ENCODE assay signal across 18 cellular contexts in genomic region chr3:121819236-121819635, GRCh38.
"Had no signal": no experiment of that assay in that cellular context is flagged by ENCODE, and none has a peak within 500 bp of the region (broad histone marks: within the 10 kb centered on the region; RNA-seq: fewer than 3 reads in every experiment).

No MANE protein-coding gene starts in this region.

- H3K27me3 Mint-ChIP-seq: activated naive CD4-positive, alpha-beta T cell treated with anti-CD3 and anti-CD28 coated beads, Interleukin-2, amount 50 U/mL, for 24 hours had no signal

- H3K27ac ChIP-seq: ascending aorta, breast epithelium, esophagus squamous epithelium, heart right ventricle, left ventricle myocardium inferior, tibial artery had no signal

- H3K36me3 ChIP-seq: breast epithelium had no signal

- H3K4me3 ChIP-seq: ascending aorta, breast epithelium, esophagus squamous epithelium, heart right ventricle, left ventricle myocardium inferior, tibial artery had no signal

- ATAC-seq: heart right ventricle; stimulated activated naive CD8-positive, alpha-beta T cell treated with anti-CD3 and anti-CD28 coated beads, Interleukin-15, Interleukin-2, amounts not matched to agents 100 U/mL and 50 U/mL, for 24 hours had no signal

- FAIRE-seq: TTC549 had no signal

- DNase-seq: activated CD4-positive, alpha-beta T cell treated with anti-CD3 and anti-CD28 coated beads, Interleukin-2, amount 50 U/mL, for 4 hours; activated gamma-delta T cell; cerebellar nuclear complex; cortex of kidney; effector CD8-positive, alpha-beta T cell; esophagus squamous epithelium; heart right ventricle; left ventricle myocardium inferior; occipital lobe; posterior cingulate gyrus; stimulated activated CD8-positive, alpha-beta memory T cell treated with anti-CD3 and anti-CD28 coated beads, Interleukin-4, amount 100 ng/mL, for 48 hours; stimulated activated naive CD8-positive, alpha-beta T cell treated with anti-CD3 and anti-CD28 coated beads, Interleukin-15, Interleukin-2, amounts not matched to agents 100 U/mL and 50 U/mL, for 24 hours; substantia nigra; tibial artery had no signal

- H3K9me3 ChIP-seq: breast epithelium had no signal

- H3K27ac Mint-ChIP-seq: activated naive CD4-positive, alpha-beta T cell treated with anti-CD3 and anti-CD28 coated beads, Interleukin-2, amount 50 U/mL, for 24 hours had no signal

- H3K27me3 ChIP-seq: ascending aorta, breast epithelium, esophagus squamous epithelium, heart right ventricle, tibial artery had no signal

- H3K4me3 Mint-ChIP-seq: activated naive CD4-positive, alpha-beta T cell treated with anti-CD3 and anti-CD28 coated beads, Interleukin-2, amount 50 U/mL, for 24 hours had no signal
